In genomic region chr9:76472925-76473324, GRCh38 we compare ENCODE assay signal across 13 cellular contexts. TPM values are rescaled to one million over a fixed set of nuclear protein-coding genes. Genes with fewer than 3 reads are reported as not detected.
DNase-seq lines count a peak whose midpoint lies in the region; ATAC-seq, FAIRE-seq and TF ChIP-seq lines count a peak whose summit lies in the region.
"Had no signal": no experiment of that assay in that cellular context is flagged by ENCODE, and none has a peak within 500 bp of the region (broad histone marks: within the 10 kb centered on the region; RNA-seq: fewer than 3 reads in every experiment).

No MANE protein-coding gene starts in this region.

- H3K27me3 ChIP-seq in HAP-1 (ENCODE audit: low read depth): no peaks in the 10 kb centered on the region

- in situ Hi-C loops in HAP-1 (cut with MboI; ENCODE audit: low sequenced_read_pairs): no loop called here

- H3K4me1 ChIP-seq in HAP-1: peaks cover 26% of the 10 kb centered on the region

- peaks cover 12% of the 10 kb centered on the region for H3K36me3 Mint-ChIP-seq in progenitor cell of endocrine pancreas (ENCODE audit: insufficient read depth)

- H3K9me3 ChIP-seq in HAP-1: no peaks in the 10 kb centered on the region

- H3K27ac Mint-ChIP-seq in progenitor cell of endocrine pancreas: peak overlapping the region; percentile 73
- H3K27ac Mint-ChIP-seq: activated CD8-positive, alpha-beta T cell treated with anti-CD3 and anti-CD28 coated beads for 36 hours; activated naive CD8-positive, alpha-beta T cell treated with anti-CD3 and anti-CD28 coated beads for 36 hours had no signal

- H3K9me3 Mint-ChIP-seq in progenitor cell of endocrine pancreas (ENCODE audit: low read depth): peaks cover 5% of the 10 kb centered on the region
- H3K9me3 Mint-ChIP-seq: activated CD8-positive, alpha-beta T cell treated with anti-CD3 and anti-CD28 coated beads for 36 hours; activated naive CD8-positive, alpha-beta T cell treated with anti-CD3 and anti-CD28 coated beads for 36 hours had no signal

- no peaks in the 10 kb centered on the region for H3K36me3 ChIP-seq in HAP-1 (replicated peaks)

- no peaks in the 10 kb centered on the region for H3K27me3 Mint-ChIP-seq in progenitor cell of endocrine pancreas
- H3K27me3 Mint-ChIP-seq: activated CD8-positive, alpha-beta T cell treated with anti-CD3 and anti-CD28 coated beads for 36 hours; activated naive CD8-positive, alpha-beta T cell treated with anti-CD3 and anti-CD28 coated beads for 36 hours had no signal

- peaks cover 19% of the 10 kb centered on the region for H3K4me1 Mint-ChIP-seq in progenitor cell of endocrine pancreas (ENCODE audit: low read depth)

- TF ChIP-seq CTCF in fibroblast of pulmonary artery (IDR thresholded peaks at IDR 0.05; ENCODE audit: low read length, missing control alignments) (no peak), progenitor cell of endocrine pancreas (IDR thresholded peaks at IDR 0.05; ENCODE audit: unreplicated experiment) (no peak)

- H3K4me3 ChIP-seq in HAP-1 (no peak overlapping the region), fibroblast of pulmonary artery (replicated peaks; ENCODE audit: low read depth, low read length) (no peak overlapping the region)
- H3K4me3 ChIP-seq: dorsolateral prefrontal cortex, lung had no signal

- no peak overlapping the region for H3K4me3 Mint-ChIP-seq in progenitor cell of endocrine pancreas (ENCODE audit: low read depth)
- H3K4me3 Mint-ChIP-seq: activated CD8-positive, alpha-beta T cell treated with anti-CD3 and anti-CD28 coated beads for 36 hours; activated naive CD8-positive, alpha-beta T cell treated with anti-CD3 and anti-CD28 coated beads for 36 hours had no signal

- DNase-seq in HAP-1 (ENCODE audit: low spot score in 2 of 2) (peak; percentile 54 to 80), NCI-H510A treated with DMSO at 0.1 percent for 48 hours (lab: John Stamatoyannopoulos, UW) (peak; percentile 52), fibroblast of pulmonary artery (ENCODE audit: low read depth) (peak; percentile 16), progenitor cell of endocrine pancreas (ENCODE audit: low spot score, unreplicated experiment) (no peak), NK-92 (lab: John Stamatoyannopoulos, UW; ENCODE audit: unreplicated experiment) (no peak), activated gamma-delta T cell treated with Interleukin-2 at 50 U/mL for 16 hours (no peak), RCC 7860 (ENCODE audit: low spot score) (no peak)
- DNase-seq: activated CD8-positive, alpha-beta T cell treated with anti-CD3 and anti-CD28 coated beads for 36 hours; activated naive CD8-positive, alpha-beta T cell treated with anti-CD3 and anti-CD28 coated beads for 36 hours; dorsolateral prefrontal cortex had no signal

- FAIRE-seq in RCC 7860 (lab: Jason Lieb, UNC): no peak
- FAIRE-seq: D721Med had no signal

- ATAC-seq in HG02642 (IDR thresholded peaks at IDR 0.05; ENCODE audit: poor library complexity, unreplicated experiment): no peak
- ATAC-seq: activated CD8-positive, alpha-beta T cell treated with anti-CD3 and anti-CD28 coated beads for 36 hours had no signal

RNA-seq across cellular contexts. Expression of gene GCNT1, which starts 13.9 kb away (rescaled TPM):
- total RNA-seq in progenitor cell of endocrine pancreas: 57.1 and 69.3 TPM in 2 replicates

Comparison
In these comparisons a context has a peak if more than half of its experiments do, and no peak if none do; other contexts are left out.
1. DNase-seq: peak in HAP-1 (2 of 2), NCI-H510A treated with DMSO at 0.1 percent for 48 hours (single experiment) and fibroblast of pulmonary artery (single experiment); none in progenitor cell of endocrine pancreas (single experiment), NK-92 (single experiment), activated gamma-delta T cell treated with Interleukin-2 at 50 U/mL for 16 hours (single experiment) and RCC 7860 (single experiment).